In the genomic region with DNA sequence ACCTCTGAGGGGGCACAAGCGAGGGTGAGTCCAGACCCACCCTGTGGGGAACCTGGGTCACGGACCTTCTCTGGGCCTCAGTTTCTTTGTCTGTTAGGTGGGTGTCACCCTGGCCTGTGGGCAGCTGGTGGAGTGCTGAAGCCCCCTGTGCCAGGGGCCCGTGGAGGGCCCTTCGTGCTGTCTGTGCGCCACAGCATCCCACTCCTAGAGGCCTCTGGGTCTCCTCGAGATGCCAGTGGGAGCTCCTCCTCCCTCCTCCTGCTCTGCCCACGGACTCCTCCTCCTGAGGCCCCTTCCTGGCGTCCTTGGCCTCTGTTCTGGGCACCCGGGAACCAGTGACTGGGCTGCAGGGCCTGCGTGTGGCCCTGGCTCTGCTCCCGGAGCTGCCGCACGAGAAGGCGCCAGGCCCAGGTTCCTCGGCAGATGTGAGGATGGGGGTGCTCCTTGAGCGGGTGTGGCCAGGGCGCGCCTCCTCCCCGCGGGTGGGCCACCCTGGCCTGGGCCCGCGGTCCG, we compare ENCODE assay signal across 11 cellular contexts. TPM values are rescaled to one million over a fixed set of nuclear protein-coding genes. Genes with fewer than 3 reads are reported as not detected.
DNase-seq lines count a peak whose midpoint lies in the region; ATAC-seq and TF ChIP-seq lines count a peak whose summit lies in the region.
"Had no signal": no experiment of that assay in that cellular context is flagged by ENCODE, and none has a peak within 500 bp of the region (broad histone marks: within the 10 kb centered on the region; RNA-seq: fewer than 3 reads in every experiment).

No MANE protein-coding gene starts in this region.

- H3K9ac ChIP-seq in duodenal mucosa (ENCODE audit: low read depth in 1 of 2, low read length in 2 of 2) = no peak overlapping the region

- CTCF ChIA-PET in Calu3 (lab: Charles Lee) = no interaction called here

- H3K27ac ChIP-seq in duodenal mucosa (ENCODE audit: low read depth, low read length) (no peak overlapping the region), osteoblast (ENCODE audit: low read depth, low read length) (no peak overlapping the region), gastrocnemius medialis (no peak overlapping the region)
- H3K27ac ChIP-seq: SK-N-MC had no signal

- ATAC-seq in gastrocnemius medialis = no peak

- no peak for DNase-seq in Calu3
- DNase-seq in HFF-Myc (ENCODE audit: extremely low read depth, low read depth) = no peak
- peak; percentile 56 for DNase-seq in osteoblast (ENCODE audit: insufficient read length, low spot score, missing footprints)
- DNase-seq in stimulated activated CD4-positive, alpha-beta T cell treated with anti-CD3 and anti-CD28 coated beads, Interleukin-1b, Interleukin-23, amount 100 ng/mL, for 48 hours = no peak
- no peak for DNase-seq in glomerular visceral epithelial cell (ENCODE audit: extremely low spot score)
- no peak for DNase-seq in gastrocnemius medialis
- DNase-seq in HAP-1 (ENCODE audit: low spot score in 2 of 2) = no peak
- DNase-seq: activated CD4-positive, alpha-beta T cell treated with anti-CD3 and anti-CD28 coated beads for 4 hours had no signal

- in situ Hi-C loops in gastrocnemius medialis (cut with MboI; ENCODE audit: low sequenced_read_pairs in 4 of 4) (no loop called here), HAP-1 (cut with MboI; ENCODE audit: low sequenced_read_pairs) (no loop called here)

- H3K27me3 ChIP-seq in duodenal mucosa (ENCODE audit: control insufficient read depth in 1 of 2, insufficient read depth in 2 of 2, low read length in 2 of 2) = peaks cover 11 to 20% of the 10 kb centered on the region in 2 donors
- peaks cover 25% of the 10 kb centered on the region for H3K27me3 ChIP-seq in osteoblast (ENCODE audit: insufficient read depth, low read length)
- H3K27me3 ChIP-seq in gastrocnemius medialis = peaks cover 0 to 10% (median 8%) of the 10 kb centered on the region in 3 donors
- no peaks in the 10 kb centered on the region for H3K27me3 ChIP-seq in HAP-1 (ENCODE audit: low read depth)

- no TSS peak for BruUV-seq in Calu3 (replicated peaks; lab: Mats Ljungman, UMichigan)

- no peaks in the 10 kb centered on the region for H3K4me1 Mint-ChIP-seq in Calu3 (ENCODE audit: low read depth, unreplicated experiment)
- H3K4me1 Mint-ChIP-seq: activated naive CD4-positive, alpha-beta T cell treated with anti-CD3 and anti-CD28 coated beads, Interleukin-2, amount 50 U/mL, for 24 hours had no signal

- TF ChIP-seq CTCF in Calu3 (IDR thresholded peaks at IDR 0.05; ENCODE audit: unreplicated experiment) (no peak), HFF-Myc (IDR thresholded peaks at IDR 0.05; ENCODE audit: low read depth, low read length, missing control alignments) (no peak), osteoblast (IDR thresholded peaks at IDR 0.05; ENCODE audit: extremely low read depth, low read depth, low read length) (no peak), gastrocnemius medialis (IDR thresholded peaks at IDR 0.05 in 4 of 5, conservative IDR thresholded peaks at IDR 0.05 in 1 of 5) (no peak)

- intact Hi-C loops in Calu3 (cut with micrococcal nuclease; ENCODE audit: unreplicated experiment) (no loop called here), gastrocnemius medialis (cut with DNase I; ENCODE audit: low total_unique reads) (no loop called here)

- peaks cover 0 to 20% of the 10 kb centered on the region in 2 donors for H3K4me1 ChIP-seq in duodenal mucosa (ENCODE audit: control insufficient read depth in 1 of 2, insufficient read depth in 2 of 2, low read length in 2 of 2)
- H3K4me1 ChIP-seq in osteoblast (ENCODE audit: insufficient read depth, low read length) = no peaks in the 10 kb centered on the region
- peaks cover 7 to 13% of the 10 kb centered on the region in 2 donors for H3K4me1 ChIP-seq in gastrocnemius medialis
- no peaks in the 10 kb centered on the region for H3K4me1 ChIP-seq in HAP-1

- no peaks in the 10 kb centered on the region for H4K20me1 ChIP-seq in osteoblast (ENCODE audit: insufficient read depth, low read length)

- peak overlapping the region; percentile 34 for H3K4me3 ChIP-seq in HFF-Myc (replicated peaks; ENCODE audit: low read depth, low read length)
- peak overlapping the region; percentile 57 to 68 for H3K4me3 ChIP-seq in duodenal mucosa (ENCODE audit: low read depth in 1 of 2, low read length in 2 of 2)
- peak overlapping the region; percentile 63 for H3K4me3 ChIP-seq in osteoblast (ENCODE audit: insufficient read depth, low read length)
- peak overlapping the region in 1 of 4 donors; percentile 42 for H3K4me3 ChIP-seq in gastrocnemius medialis
- H3K4me3 ChIP-seq in HAP-1 = no peak overlapping the region

- peaks cover 46% of the 10 kb centered on the region for H3K27me3 Mint-ChIP-seq in Calu3 (ENCODE audit: unreplicated experiment)

- no peaks in the 10 kb centered on the region for H3K36me3 Mint-ChIP-seq in Calu3 (ENCODE audit: insufficient read depth, unreplicated experiment)
- H3K36me3 Mint-ChIP-seq: activated naive CD4-positive, alpha-beta T cell treated with anti-CD3 and anti-CD28 coated beads, Interleukin-2, amount 50 U/mL, for 24 hours had no signal

- H3K36me3 ChIP-seq in duodenal mucosa (ENCODE audit: control insufficient read depth in 1 of 2, insufficient read depth in 2 of 2, low read length in 2 of 2) (no peaks in the 10 kb centered on the region), osteoblast (ENCODE audit: insufficient read depth, low read length) (no peaks in the 10 kb centered on the region), gastrocnemius medialis (no peaks in the 10 kb centered on the region), HAP-1 (replicated peaks) (no peaks in the 10 kb centered on the region)

- no peaks in the 10 kb centered on the region for H3K9me3 ChIP-seq in duodenal mucosa (ENCODE audit: control insufficient read depth in 1 of 2, low read length in 2 of 2)
- H3K9me3 ChIP-seq in osteoblast (ENCODE audit: low read depth, low read length) = no peaks in the 10 kb centered on the region
- H3K9me3 ChIP-seq in gastrocnemius medialis = no peaks in the 10 kb centered on the region
- no peaks in the 10 kb centered on the region for H3K9me3 ChIP-seq in HAP-1

- H2AFZ ChIP-seq in osteoblast (ENCODE audit: low read length) = no peak overlapping the region

- no peak for TF ChIP-seq POLR2A in gastrocnemius medialis (IDR thresholded peaks at IDR 0.05)

- H3K27ac Mint-ChIP-seq in Calu3 (ENCODE audit: unreplicated experiment) = no peak overlapping the region
- H3K27ac Mint-ChIP-seq: activated naive CD4-positive, alpha-beta T cell treated with anti-CD3 and anti-CD28 coated beads, Interleukin-2, amount 50 U/mL, for 24 hours had no signal

- peak overlapping the region; percentile 70 for H3K4me2 ChIP-seq in osteoblast (ENCODE audit: insufficient read depth, low read length)

- H3K79me2 ChIP-seq in osteoblast (ENCODE audit: insufficient read depth, low read length) = no peaks in the 10 kb centered on the region

- H3K4me3 Mint-ChIP-seq in Calu3 (ENCODE audit: low read depth, unreplicated experiment) = peak overlapping the region; percentile 58

- H3K9me3 Mint-ChIP-seq in Calu3 (ENCODE audit: low read depth, unreplicated experiment) = no peaks in the 10 kb centered on the region
- H3K9me3 Mint-ChIP-seq: activated naive CD4-positive, alpha-beta T cell treated with anti-CD3 and anti-CD28 coated beads, Interleukin-2, amount 50 U/mL, for 24 hours had no signal

RNA-seq across cellular contexts. Expression of gene NEU4, which starts 6.1 kb away (rescaled TPM):
- total RNA-seq in Calu3 (2022) (0.14 and 0.37 TPM in 2 replicates), osteoblast (not detected in 2 replicates), gastrocnemius medialis (100 to 1,000 TPM in 1 of 4 donors, 10 to 100 TPM in 1, 1 to 10 TPM in 2; 3.0 to 119 (median 19.4) TPM)

RNA-seq across cellular contexts. Expression of gene GAL3ST2, which starts 26.2 kb away (rescaled TPM):
- total RNA-seq in Calu3 (2022) (0.27 TPM in 1 of 2 replicates, not detected in the other), osteoblast (0.29 and 0.36 TPM in 2 replicates), gastrocnemius medialis (1 to 10 TPM in 1 of 4 donors, not detected in 3; 1.6 TPM)

RNA-seq across cellular contexts. Expression of gene PDCD1, which starts 55.8 kb away (rescaled TPM):
- total RNA-seq in Calu3 (2022) (not detected in 2 replicates), osteoblast (not detected in 2 replicates), gastrocnemius medialis (under 1 TPM in 1 of 4 donors, not detected in 3; 0.13 TPM)
